ENCODE assay signal across 7 cellular contexts in genomic region chr3:61562810-61563613, GRCh38. TPM values are rescaled to one million over a fixed set of nuclear protein-coding genes. Genes with fewer than 3 reads are reported as not detected.
DNase-seq lines count a peak whose midpoint lies in the region; ATAC-seq and TF ChIP-seq lines count a peak whose summit lies in the region.

No MANE protein-coding gene starts in this region.

- H3K9me3 ChIP-seq in gastroesophageal sphincter (peaks cover 0 to 7% (median 0%) of the 10 kb centered on the region in 3 donors), ovary (no peaks in the 10 kb centered on the region)

- H3K27me3 ChIP-seq in H7 (ENCODE audit: control insufficient read depth, insufficient read depth, low read length) (peaks cover 12% of the 10 kb centered on the region; the same call in 1 of the 2 replicates), gastroesophageal sphincter (peaks cover 6% of the 10 kb centered on the region), ovary (no peaks in the 10 kb centered on the region)

- peak; percentile 33 for ATAC-seq in SK-N-SH treated with all-trans-retinoic acid at 6 μM for 48 hours
- no peak for ATAC-seq in gastroesophageal sphincter
- no peak for ATAC-seq in GM21390 (IDR thresholded peaks at IDR 0.05; ENCODE audit: unreplicated experiment)

- H3K4me3 ChIP-seq in H7 (ENCODE audit: insufficient read depth, low read depth, low read length) (peak overlapping the region; percentile 91), gastroesophageal sphincter (peak overlapping the region; percentile 71 to 92), ovary (peak overlapping the region; percentile 62)

- 0 to 20% methylated on average over 1 to 9 of the region's 54 CpGs for WGBS in gastroesophageal sphincter (ENCODE audit: low coverage in 1 of 2), 2 donors
- 1 to 2% (median 1%) methylated on average over 28 to 54 of the region's 54 CpGs for WGBS in ovary, 3 donors

- peak in 1 of 2 donors; percentile 16 for TF ChIP-seq POLR2A in gastroesophageal sphincter (IDR thresholded peaks at IDR 0.05)
- TF ChIP-seq POLR2A in ovary (IDR thresholded peaks at IDR 0.05), result no peak

- H3K4me1 ChIP-seq in gastroesophageal sphincter (peaks cover 0 to 41% (median 0%) of the 10 kb centered on the region in 3 donors), ovary (ENCODE audit: insufficient read depth) (no peaks in the 10 kb centered on the region)

- TF ChIP-seq EP300 in gastroesophageal sphincter (IDR thresholded peaks at IDR 0.05) (no peak), ovary (IDR thresholded peaks at IDR 0.05) (no peak)

- no peak for TF ChIP-seq CTCF in gastroesophageal sphincter (IDR thresholded peaks at IDR 0.05)
- no peak for TF ChIP-seq CTCF in ovary (IDR thresholded peaks at IDR 0.05)

- DNase-seq in H7 (peak; percentile 73), ovary (peak; percentile 41 to 66 (median 50)), NCI-H446 treated with DMSO at 0.1 percent for 48 hours (lab: John Stamatoyannopoulos, UW) (no peak), SW480 (ENCODE audit: low spot score) (no peak)

- intact Hi-C loops in ovary (cut with DNase I), result loop anchor here (5.0 to 10.0 kb wide), 6 partner anchors 169 to 624 kb away; no protein-coding TSS in a partner anchor

- no peaks in the 10 kb centered on the region for H3K36me3 ChIP-seq in H7 (replicated peaks; ENCODE audit: control insufficient read depth, insufficient read depth, low read length)
- no peaks in the 10 kb centered on the region for H3K36me3 ChIP-seq in gastroesophageal sphincter
- H3K36me3 ChIP-seq in ovary, result no peaks in the 10 kb centered on the region

- peak overlapping the region in 3 of 4 donors; percentile 87 to 97 (median 88) for H3K27ac ChIP-seq in gastroesophageal sphincter
- peak overlapping the region in 1 of 2 donors; percentile 85 for H3K27ac ChIP-seq in ovary

TF ChIP-seq in SK-N-SH treated with all-trans-retinoic acid at 6 μM for 48 hours, 23 proteins besides CTCF, POLR2A, EP300 and RAD21:
- TF ChIP-seq ZNF8 (CRISPR knock-in tag; IDR thresholded peaks at IDR 0.05), result no peak
- no peak for TF ChIP-seq TCF4 (CRISPR knock-in tag; IDR thresholded peaks at IDR 0.05; ENCODE audit: borderline replicate concordance)
- no peak for TF ChIP-seq ZC3H10 (CRISPR knock-in tag; IDR thresholded peaks at IDR 0.05)
- no peak for TF ChIP-seq ZNF565 (CRISPR knock-in tag; conservative IDR thresholded peaks at IDR 0.05; ENCODE audit: low read depth)
- TF ChIP-seq OSR1 (CRISPR knock-in tag; IDR thresholded peaks at IDR 0.05), result no peak
- TF ChIP-seq PPARA (CRISPR knock-in tag; IDR thresholded peaks at IDR 0.05; ENCODE audit: borderline replicate concordance), result no peak
- TF ChIP-seq ZFP30 (CRISPR knock-in tag; IDR thresholded peaks at IDR 0.05), result no peak
- TF ChIP-seq CSDC2 (CRISPR knock-in tag; IDR thresholded peaks at IDR 0.05), result no peak
- no peak for TF ChIP-seq ZNF70 (CRISPR knock-in tag; IDR thresholded peaks at IDR 0.05)
- TF ChIP-seq PATZ1 (CRISPR knock-in tag; IDR thresholded peaks at IDR 0.05; ENCODE audit: borderline replicate concordance), result no peak
- no peak for TF ChIP-seq ISL1 (CRISPR knock-in tag; IDR thresholded peaks at IDR 0.05)
- no peak for TF ChIP-seq GLIS3 (CRISPR knock-in tag; IDR thresholded peaks at IDR 0.05)
- TF ChIP-seq CREB5 (CRISPR knock-in tag; IDR thresholded peaks at IDR 0.05; ENCODE audit: low read depth), result no peak
- TF ChIP-seq BACH2 (CRISPR knock-in tag; IDR thresholded peaks at IDR 0.05; ENCODE audit: borderline replicate concordance), result no peak

RNA-seq across cellular contexts. Expression of gene PTPRG, which starts 1.6 kb away (rescaled TPM):
- 54.4 and 81.5 TPM in 2 replicates for total RNA-seq in H7 (2014; rRNA removed; shearing (Covaris generic))
- total RNA-seq in gastroesophageal sphincter, result 10 to 100 TPM; 48.7 to 81.9 (median 52.8) TPM
- total RNA-seq in ovary, result 10 to 100 TPM; 33.8 to 87.9 (median 50.4) TPM
- 10 to 100 TPM; 18.2 to 47.7 TPM for polyA plus RNA-seq in ovary

Comparison
In these comparisons a context has a peak if more than half of its experiments do, and no peak if none do; other contexts are left out.
1. DNase-seq: peak in H7 (single experiment) and ovary (5 of 5); none in NCI-H446 treated with DMSO at 0.1 percent for 48 hours (single experiment) and SW480 (single experiment).
2. Peak in every context shown above with its lines, with median percentiles within 50 percentile points of each other: H3K4me3 ChIP-seq.